In the genomic region with DNA sequence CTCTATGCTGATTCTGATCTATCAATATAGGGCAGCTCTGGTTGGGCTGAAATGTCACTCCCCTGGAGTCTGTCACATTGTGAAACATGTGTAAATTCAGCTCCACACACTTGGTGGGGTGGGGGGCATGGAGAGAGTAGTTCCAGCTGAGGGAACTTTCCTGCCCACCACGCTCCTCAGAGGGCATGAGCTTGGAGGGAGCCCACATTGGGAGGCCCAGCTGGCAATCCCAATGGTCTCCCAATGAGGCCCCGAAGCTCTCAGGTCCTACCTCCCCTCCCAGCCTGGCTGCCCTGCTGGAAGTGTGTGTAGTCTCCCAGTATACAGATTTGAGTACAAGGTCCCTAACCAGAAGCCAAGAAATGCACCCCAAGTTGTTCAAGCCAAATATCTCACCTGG, we compare ENCODE assay signal across 31 cellular contexts. TPM values are rescaled to one million over a fixed set of nuclear protein-coding genes. Genes with fewer than 3 reads are reported as not detected.
"Had no signal": no experiment of that assay in that cellular context is flagged by ENCODE, and none has a peak within 500 bp of the region (broad histone marks: within the 10 kb centered on the region; RNA-seq: fewer than 3 reads in every experiment).

No MANE protein-coding gene starts in this region.

- H3K4me1 ChIP-seq: foreskin keratinocyte, right lobe of liver, suprapubic skin, transverse colon, upper lobe of right lung, uterus had no signal

- H3K4me1 Mint-ChIP-seq: memory B cell, nephron progenitor cell had no signal

- ATAC-seq: foreskin keratinocyte; gastroesophageal sphincter; left colon; naive thymus-derived CD4-positive, alpha-beta T cell; right lobe of liver; stimulated activated naive CD8-positive, alpha-beta T cell treated with anti-CD3 and anti-CD28 coated beads, Interleukin-15, amount 100 ng/mL, for 72 hours; upper lobe of right lung had no signal

- H3K27me3 ChIP-seq: esophagus muscularis mucosa, foreskin keratinocyte, gastroesophageal sphincter, right lobe of liver, suprapubic skin, transverse colon, upper lobe of right lung, uterus had no signal

- H3K4me3 Mint-ChIP-seq: immature natural killer cell; memory B cell; naive thymus-derived CD4-positive, alpha-beta T cell; nephron progenitor cell; stimulated activated naive CD8-positive, alpha-beta T cell treated with anti-CD3 and anti-CD28 coated beads, Interleukin-15, amount 100 ng/mL, for 72 hours had no signal

- H3K27ac Mint-ChIP-seq: memory B cell, nephron progenitor cell had no signal

- DNase-seq: dermis blood vessel endothelial cell; effector memory CD4-positive, alpha-beta T cell; foreskin keratinocyte; hypothalamus; immature natural killer cell; islet precursor cell; kidney glomerular epithelial cell; left colon; midbrain; naive thymus-derived CD4-positive, alpha-beta T cell; nephron progenitor cell; nucleus accumbens; posterior cingulate gyrus; retina; right lobe of liver; stimulated activated CD4-positive, alpha-beta T cell treated with anti-CD3 and anti-CD28 coated beads, Interleukin-12 subunit alpha, Interleukin-12 subunit beta, amount 100 ng/mL, for 4 hours; stimulated activated CD4-positive, alpha-beta T cell treated with anti-CD3 and anti-CD28 coated beads, Interleukin-1b, Interleukin-23, amount 100 ng/mL, for 48 hours; stimulated activated CD4-positive, alpha-beta T cell treated with anti-CD3 and anti-CD28 coated beads, Interleukin-4, amount 100 ng/mL, for 1 hour; stimulated activated CD8-positive, alpha-beta memory T cell treated with anti-CD3 and anti-CD28 coated beads, Interleukin-4, amount 100 ng/mL, for 48 hours; stimulated activated naive CD4-positive, alpha-beta T cell; stimulated activated naive CD8-positive, alpha-beta T cell treated with anti-CD3 and anti-CD28 coated beads, Interleukin-15, amount 100 ng/mL, for 72 hours; transverse colon; upper lobe of right lung; uterus had no signal

- H3K4me3 ChIP-seq: coronary artery, esophagus muscularis mucosa, gastroesophageal sphincter, lung, right lobe of liver, smooth muscle cell, suprapubic skin, transverse colon, upper lobe of right lung, uterus had no signal

- H3K27me3 Mint-ChIP-seq: memory B cell; naive thymus-derived CD4-positive, alpha-beta T cell; stimulated activated naive CD8-positive, alpha-beta T cell treated with anti-CD3 and anti-CD28 coated beads, Interleukin-15, amount 100 ng/mL, for 72 hours had no signal

- H3K36me3 ChIP-seq: right lobe of liver, suprapubic skin, transverse colon, upper lobe of right lung, uterus had no signal

- H3K9me3 ChIP-seq: esophagus muscularis mucosa, gastroesophageal sphincter, right lobe of liver, suprapubic skin, transverse colon, upper lobe of right lung, uterus had no signal

- H3K27ac ChIP-seq: coronary artery, esophagus muscularis mucosa, foreskin keratinocyte, gastroesophageal sphincter, right lobe of liver, suprapubic skin, transverse colon, upper lobe of right lung, uterus had no signal

RNA-seq across cellular contexts. Expression of a gene that starts 31.5 kb away (rescaled TPM):
- total RNA-seq: foreskin keratinocyte had no signal
